ENCODE assay signal across 31 cellular contexts in genomic region chr17:74114881-74115470, GRCh38.
"Had no signal": no experiment of that assay in that cellular context is flagged by ENCODE, and none has a peak within 500 bp of the region (broad histone marks: within the 10 kb centered on the region; RNA-seq: fewer than 3 reads in every experiment).

No MANE protein-coding gene starts in this region.

- DNase-seq: activated B cell treated with CpG ODN at 0.5 μM for 24 hours; activated CD4-positive, alpha-beta T cell treated with anti-CD3 and anti-CD28 coated beads for 48 hours; activated CD4-positive, alpha-beta T cell treated with anti-CD3 and anti-CD28 coated beads, Interleukin-2, amount 50 U/mL, for 1 hour; activated CD4-positive, alpha-beta T cell treated with anti-CD3 and anti-CD28 coated beads, Interleukin-2, amount 50 U/mL, for 48 hours; activated CD8-positive, alpha-beta memory T cell treated with anti-CD3 and anti-CD28 coated beads for 24 hours; activated CD8-positive, alpha-beta T cell treated with anti-CD3 and anti-CD28 coated beads for 36 hours; activated effector memory CD4-positive, alpha-beta T cell treated with Interleukin-2 at 50 U/mL for 16 hours; activated gamma-delta T cell treated with Interleukin-2 at 50 U/mL for 16 hours; activated naive CD4-positive, alpha-beta T cell treated with anti-CD3 and anti-CD28 coated beads, Interleukin-2, amount 50 U/mL, for 16 hours; activated naive CD4-positive, alpha-beta T cell treated with Interleukin-2 at 50 U/mL for 16 hours; activated T-cell treated with anti-CD3 and anti-CD28 coated beads, Interleukin-2, amount 50 U/mL, for 4 hours; amniotic stem cell; aorta; central memory CD4-positive, alpha-beta T cell; cerebellar nuclear complex; effector memory CD4-positive, alpha-beta T cell; endodermal cell; foreskin fibroblast; heart left ventricle; T-helper 1 cell; T-helper 2 cell had no signal

- ATAC-seq: activated CD4-positive, CD25-positive, alpha-beta regulatory T cell treated with anti-CD3 and anti-CD28 coated beads, Interleukin-2, amount 50 U/mL, for 24 hours; activated CD8-positive, alpha-beta T cell treated with anti-CD3 and anti-CD28 coated beads for 36 hours; activated T-cell treated with anti-CD3 and anti-CD28 coated beads, Interleukin-2, amount 50 U/mL, for 4 hours; activated T-helper 17 cell treated with anti-CD3 and anti-CD28 coated beads, Interleukin-2, amount 50 U/mL, for 72 hours; esophagus mucosa; heart left ventricle had no signal

- H3K4me3 Mint-ChIP-seq: activated B cell treated with CpG ODN at 0.5 μM for 24 hours; activated CD8-positive, alpha-beta T cell treated with anti-CD3 and anti-CD28 coated beads for 36 hours; activated naive CD8-positive, alpha-beta T cell; activated T-cell treated with anti-CD3 and anti-CD28 coated beads, Interleukin-2, amount 50 U/mL, for 4 hours; activated T-helper 17 cell treated with anti-CD3 and anti-CD28 coated beads, Interleukin-2, amount 50 U/mL, for 72 hours; dendritic cell treated with granulocyte-macrophage colony-stimulating factor and Interleukin-4, amounts not matched to agents 40 ng/mL and 50 ng/mL, for 4 days; endodermal cell had no signal

- H3K36me3 ChIP-seq: breast epithelium, cardiac muscle cell, heart left ventricle had no signal

- H3K4me1 Mint-ChIP-seq: activated B cell treated with CpG ODN at 0.5 μM for 24 hours; activated T-helper 17 cell treated with anti-CD3 and anti-CD28 coated beads, Interleukin-2, amount 50 U/mL, for 72 hours had no signal

- H3K9me3 ChIP-seq: breast epithelium, heart left ventricle had no signal

- H3K27ac Mint-ChIP-seq: activated B cell treated with CpG ODN at 0.5 μM for 24 hours; activated CD8-positive, alpha-beta T cell treated with anti-CD3 and anti-CD28 coated beads for 36 hours; activated naive CD8-positive, alpha-beta T cell; activated T-helper 17 cell treated with anti-CD3 and anti-CD28 coated beads, Interleukin-2, amount 50 U/mL, for 72 hours; dendritic cell treated with granulocyte-macrophage colony-stimulating factor and Interleukin-4, amounts not matched to agents 40 ng/mL and 50 ng/mL, for 4 days; endodermal cell had no signal

- H3K36me3 Mint-ChIP-seq: activated naive CD8-positive, alpha-beta T cell; brain had no signal

- H3K27me3 ChIP-seq: cardiac muscle cell had no signal

- H3K9me3 Mint-ChIP-seq: activated B cell treated with CpG ODN at 0.5 μM for 24 hours; activated CD8-positive, alpha-beta T cell treated with anti-CD3 and anti-CD28 coated beads for 36 hours; activated T-cell treated with anti-CD3 and anti-CD28 coated beads, Interleukin-2, amount 50 U/mL, for 4 hours; activated T-helper 17 cell treated with anti-CD3 and anti-CD28 coated beads, Interleukin-2, amount 50 U/mL, for 72 hours; dendritic cell treated with granulocyte-macrophage colony-stimulating factor and Interleukin-4, amounts not matched to agents 40 ng/mL and 50 ng/mL, for 4 days had no signal

- H3K4me3 ChIP-seq: breast epithelium, cardiac muscle cell, coronary artery, dorsolateral prefrontal cortex, heart left ventricle had no signal

- H3K27ac ChIP-seq: breast epithelium, cardiac muscle cell, coronary artery, heart left ventricle had no signal

- H3K4me1 ChIP-seq: breast epithelium, heart left ventricle had no signal
